ENCODE assay signal across 8 cellular contexts in the genomic region with DNA sequence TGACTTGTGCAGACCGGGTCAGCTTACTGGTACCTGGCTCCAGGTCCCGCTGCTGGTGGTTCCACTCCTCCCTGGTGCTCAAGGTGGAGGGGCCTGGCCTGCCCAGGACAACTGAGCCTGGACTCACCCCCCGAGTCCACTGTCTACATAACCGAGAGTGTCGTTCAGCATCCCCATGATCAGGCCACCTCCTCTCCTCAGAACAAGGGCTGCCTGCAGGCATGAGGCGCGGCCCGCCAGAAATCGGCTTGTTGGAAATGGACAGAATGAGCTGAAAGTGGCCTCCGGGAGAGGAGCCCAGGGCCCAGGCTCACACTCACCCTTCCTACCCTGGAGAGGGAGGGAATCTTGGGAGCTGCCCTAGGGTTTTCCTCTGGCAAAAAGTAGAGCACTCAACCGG. TPM values are rescaled to one million over a fixed set of nuclear protein-coding genes. Genes with fewer than 3 reads are reported as not detected.
"Had no signal": no experiment of that assay in that cellular context is flagged by ENCODE, and none has a peak within 500 bp of the region (broad histone marks: within the 10 kb centered on the region; RNA-seq: fewer than 3 reads in every experiment).

No MANE protein-coding gene starts in this region.

- H3K27ac Mint-ChIP-seq: H9, IgD-negative memory B cell had no signal

- FAIRE-seq: H1, H54, HTR-8/SVneo had no signal

- H3K4me3 ChIP-seq: GM23248 had no signal

- H3K27ac ChIP-seq: GM23248 had no signal

- DNase-seq: GM23248, H9, HCEC 1CT had no signal

- H3K36me3 Mint-ChIP-seq: IgD-negative memory B cell had no signal

- H3K9me3 Mint-ChIP-seq: H9, IgD-negative memory B cell had no signal

- H3K4me3 Mint-ChIP-seq: H9, IgD-negative memory B cell had no signal

- H3K9ac ChIP-seq: GM23248 had no signal

- H2AFZ ChIP-seq: GM23248 had no signal

RNA-seq across cellular contexts. Expression of a gene that starts 38.9 kb away (rescaled TPM):
- total RNA-seq: H1, HT-29 had no signal
- polyA plus RNA-seq: IgD-negative memory B cell had no signal
